In genomic region chr3:10994311-10994710, GRCh38 we compare ENCODE assay signal across 2 cellular contexts.
TF ChIP-seq lines count a peak whose summit lies in the region.

No MANE protein-coding gene starts in this region.

TF ChIP-seq in liver, 16 proteins besides CTCF, POLR2A, EP300 and RAD21:
- TF ChIP-seq HNF4G (IDR thresholded peaks at IDR 0.05) = no peak
- TF ChIP-seq REST (IDR thresholded peaks at IDR 0.05) = no peak
- no peak for TF ChIP-seq NR2F2 (IDR thresholded peaks at IDR 0.05)
- TF ChIP-seq JUND (IDR thresholded peaks at IDR 0.05) = no peak
- no peak for TF ChIP-seq ATF3 (IDR thresholded peaks at IDR 0.05)
- no peak for TF ChIP-seq FOXA2 (IDR thresholded peaks at IDR 0.05)
- TF ChIP-seq ZBTB33 (IDR thresholded peaks at IDR 0.05) = no peak
- no peak for TF ChIP-seq TAF1 (conservative IDR thresholded peaks at IDR 0.05)
TF ChIP-seq in liver: peak in this region for 0.

TF ChIP-seq in HepG2, 621 proteins besides CTCF, POLR2A, EP300 and RAD21:
- TF ChIP-seq ZNF138 (CRISPR knock-in tag; IDR thresholded peaks at IDR 0.05; ENCODE audit: low read depth) (no peak), CREB1 (IDR thresholded peaks at IDR 0.05) (no peak), CREB1 (CRISPR knock-in tag; IDR thresholded peaks at IDR 0.05) (no peak), CSRNP2 (CRISPR knock-in tag; conservative IDR thresholded peaks at IDR 0.05; ENCODE audit: low read depth) (no peak), PRPF4 (IDR thresholded peaks at IDR 0.05; ENCODE audit: low read depth, low read length, poor library complexity, severe bottlenecking) (no peak), ZFP82 (CRISPR knock-in tag; IDR thresholded peaks at IDR 0.05; ENCODE audit: borderline replicate concordance) (no peak)
